In genomic region chr5:154477382-154478223, GRCh38 we compare ENCODE assay signal across 9 cellular contexts. TPM values are rescaled to one million over a fixed set of nuclear protein-coding genes. Genes with fewer than 3 reads are reported as not detected.
DNase-seq lines count a peak whose midpoint lies in the region; ATAC-seq, FAIRE-seq and TF ChIP-seq lines count a peak whose summit lies in the region.
"Had no signal": no experiment of that assay in that cellular context is flagged by ENCODE, and none has a peak within 500 bp of the region (broad histone marks: within the 10 kb centered on the region; RNA-seq: fewer than 3 reads in every experiment).

No MANE protein-coding gene starts in this region.

- H4K20me1 ChIP-seq in SK-N-SH (ENCODE audit: insufficient read depth) = no peaks in the 10 kb centered on the region

- H2AFZ ChIP-seq in SK-N-SH (ENCODE audit: low read depth) = peak overlapping the region; percentile 46; the same call in 1 of the 2 replicates

- H3K79me2 ChIP-seq in SK-N-SH (ENCODE audit: insufficient read depth) = no peaks in the 10 kb centered on the region

- H3K27me3 ChIP-seq in SK-N-SH (ENCODE audit: insufficient read depth) (peaks cover 88% of the 10 kb centered on the region), pancreas (peaks cover 7 to 73% (median 32%) of the 10 kb centered on the region in 4 donors)

- peak overlapping the region; percentile 60 to 74 for H3K4me3 ChIP-seq in SK-N-SH (ENCODE audit: low read depth in 2 of 2, low read length in 1 of 2)
- peak overlapping the region; percentile 44 for H3K4me3 ChIP-seq in fibroblast of the aortic adventitia (ENCODE audit: low read depth, low read length)
- H3K4me3 ChIP-seq in pancreas = peak overlapping the region; percentile 6 to 43 (median 23)

- H3K27ac ChIP-seq in SK-N-SH (ENCODE audit: low read depth in 2 of 2, low read length in 1 of 2) (peak overlapping the region in 1 of 2 experiments; percentile 96; a peak in 2 of 4 replicates), pancreas (no peak overlapping the region)

- TF ChIP-seq CTCF in SK-N-SH (IDR thresholded peaks at IDR 0.05) (no peak), fibroblast of the aortic adventitia (IDR thresholded peaks at IDR 0.05; ENCODE audit: insufficient read depth, low read length) (no peak), pancreas (IDR thresholded peaks at IDR 0.05) (no peak)

- POLR2A ChIA-PET in SK-N-SH (lab: Yijun Ruan, JAX) = interaction anchor here (0.7 to 4.1 kb wide), 15 partner anchors 9 to 201 kb away, joined by 3 to 59 read pairs (median 8); no protein-coding TSS in a partner anchor

- H3K36me3 ChIP-seq in SK-N-SH (replicated peaks in 1 of 2; ENCODE audit: control insufficient read depth in 1 of 2, insufficient read depth in 2 of 2, low read length in 1 of 2) (peaks cover 0 to 2% of the 10 kb centered on the region in 2 experiments), pancreas (no peaks in the 10 kb centered on the region)

- H3F3A ChIP-seq in SK-N-SH (replicated peaks; ENCODE audit: insufficient read depth) = no peaks in the 10 kb centered on the region

- TF ChIP-seq RAD21 in SK-N-SH (IDR thresholded peaks at IDR 0.05; ENCODE audit: low read length) = no peak

- CTCF ChIA-PET in SK-N-SH (lab: Yijun Ruan, JAX) = interaction anchor here (1.0 to 14.6 kb wide), 6 partner anchors 9 to 154 kb away, joined by 3 to 295 read pairs (median 6); no protein-coding TSS in a partner anchor

- 4% methylated on average over 43 of the region's 68 CpGs for whole genome bisulfite sequencing in SK-N-SH (ENCODE audit: low lambda C conversion rate)
- WGBS in pancreas, 2 donors = 4% methylated on average over 56 to 68 of the region's 68 CpGs

- FAIRE-seq in pancreas (lab: Jason Lieb, UNC) = no peak
- FAIRE-seq: colon had no signal

- peaks cover 0 to 46% of the 10 kb centered on the region in 2 experiments; a peak in 1 of 4 replicates for H3K4me1 ChIP-seq in SK-N-SH (ENCODE audit: control insufficient read depth in 1 of 2, insufficient read depth in 2 of 2, low read depth in 1 of 2, low read length in 1 of 2)
- H3K4me1 ChIP-seq in pancreas = peaks cover 0 to 8% (median 3%) of the 10 kb centered on the region in 3 donors

- H3K9me2 ChIP-seq in SK-N-SH = no peaks in the 10 kb centered on the region

- no peak overlapping the region for H3K9ac ChIP-seq in SK-N-SH

- H3K9me3 ChIP-seq in SK-N-SH (no peaks in the 10 kb centered on the region), pancreas (no peaks in the 10 kb centered on the region)

- ATAC-seq in pancreas = peak; percentile 29 to 57 (median 49)

- intact Hi-C loops in pancreas (cut with DNase I) = loop anchor here in 1 of 3 donors (10.0 kb wide), 1 partner anchor 147 kb away; no protein-coding TSS in a partner anchor

- peak overlapping the region; percentile 79 for H3K4me2 ChIP-seq in SK-N-SH

- peak; percentile 61 for DNase-seq in D341Med (ENCODE audit: low spot score)
- no peak for DNase-seq in SK-N-SH
- DNase-seq in fibroblast of the aortic adventitia (ENCODE audit: low read depth) = peak; percentile 21
- DNase-seq in pancreas = peak in 1 of 6 donors; percentile 49
- no peak for DNase-seq in NCI-H524 treated with DMSO at 0.1 percent for 48 hours (lab: John Stamatoyannopoulos, UW)
- DNase-seq in effector CD8-positive, alpha-beta T cell (lab: John Stamatoyannopoulos, UW) = no peak
- DNase-seq in DMS153 (lab: John Stamatoyannopoulos, UW) = no peak
- no peak for DNase-seq in KG1 (lab: John Stamatoyannopoulos, UW)

- TF ChIP-seq EP300 in SK-N-SH (IDR thresholded peaks at IDR 0.05; ENCODE audit: borderline replicate concordance in 1 of 2, low read depth in 1 of 2, low read length in 1 of 2) = no peak

TF ChIP-seq in SK-N-SH, 30 proteins besides CTCF, POLR2A, EP300 and RAD21:
- TF ChIP-seq TAF1 (IDR thresholded peaks at IDR 0.05; ENCODE audit: borderline replicate concordance, low read depth, low read length) (no peak), RFX5 (IDR thresholded peaks at IDR 0.05; ENCODE audit: low read length) (no peak), EZH2phosphoT487 (IDR thresholded peaks at IDR 0.05; ENCODE audit: borderline replicate concordance, low read depth) (no peak), SMC3 (IDR thresholded peaks at IDR 0.05; ENCODE audit: low read depth, low read length) (no peak), POLR2AphosphoS5 (IDR thresholded peaks at IDR 0.05; ENCODE audit: low read depth, low read length) (peak; percentile 61; the same call in 1 of the 2 replicates), IRF3 (IDR thresholded peaks at IDR 0.05; ENCODE audit: low read depth, low read length) (no peak), SIN3A (IDR thresholded peaks at IDR 0.05; ENCODE audit: borderline replicate concordance, low read depth, low read length) (no peak), MAX (IDR thresholded peaks at IDR 0.05; ENCODE audit: low read depth) (peak; percentile 39; the same call in 1 of the 2 replicates), REST (IDR thresholded peaks at IDR 0.05; ENCODE audit: low read depth, low read length) (no peak), CHD2 (IDR thresholded peaks at IDR 0.05; ENCODE audit: low read length, partially characterized antibody) (peak; percentile 40), MXI1 (IDR thresholded peaks at IDR 0.05; ENCODE audit: low read depth, low read length) (0 out of 2 replicates have a peak, but pooled peaks have one; percentile 71), USF2 (IDR thresholded peaks at IDR 0.05; ENCODE audit: borderline replicate concordance, low read depth, low read length) (no peak)

RNA-seq across cellular contexts. Expression of gene HAND1, which starts 0.4 kb away (rescaled TPM):
- polyA plus RNA-seq in SK-N-SH (2012; rRNA removed) (1.1 and 2.6 TPM in 2 replicates), pancreas (not detected)
- polyA plus RNA-seq in SK-N-SH (2012; cell fraction: cytosol; rRNA removed) = 2.0 and 4.0 TPM in 2 replicates
- polyA plus RNA-seq in SK-N-SH (2012; cell fraction: nucleus; rRNA removed) = 0.76 and 2.2 TPM in 2 replicates
- total RNA-seq in fibroblast of the aortic adventitia (ENCODE audit: low replicate concordance) (not detected in 2 replicates), pancreas (under 1 TPM in 2 of 6 donors, not detected in 4; 0.08 to 0.09 TPM)

RNA-seq across cellular contexts. Expression of gene SAP30L, which starts 31.8 kb away (rescaled TPM):
- polyA plus RNA-seq in SK-N-SH (2012; rRNA removed) (26.6 and 29.1 TPM in 2 replicates), pancreas (10 to 100 TPM; 12.4 to 12.5 TPM)
- polyA plus RNA-seq in SK-N-SH (2012; cell fraction: cytosol; rRNA removed) = 28.6 and 36.0 TPM in 2 replicates
- 22.6 and 31.8 TPM in 2 replicates for polyA plus RNA-seq in SK-N-SH (2012; cell fraction: nucleus; rRNA removed)
- total RNA-seq in fibroblast of the aortic adventitia (ENCODE audit: low replicate concordance) (21.5 and 30.3 TPM in 2 replicates), pancreas (10 to 100 TPM; 12.4 to 22.1 (median 15.0) TPM)

Comparison
In these comparisons a context has a peak if more than half of its experiments do, and no peak if none do; other contexts are left out.
1. DNase-seq: peak in D341Med (single experiment) and fibroblast of the aortic adventitia (single experiment); none in SK-N-SH (single experiment), NCI-H524 treated with DMSO at 0.1 percent for 48 hours (single experiment), effector CD8-positive, alpha-beta T cell (single experiment), DMS153 (single experiment) and KG1 (single experiment).
2. Peak in every context shown above with its lines, with median percentiles within 50 percentile points of each other: H3K4me3 ChIP-seq.